Comparison of ENCODE assay signal across 15 cellular contexts in the genomic region with DNA sequence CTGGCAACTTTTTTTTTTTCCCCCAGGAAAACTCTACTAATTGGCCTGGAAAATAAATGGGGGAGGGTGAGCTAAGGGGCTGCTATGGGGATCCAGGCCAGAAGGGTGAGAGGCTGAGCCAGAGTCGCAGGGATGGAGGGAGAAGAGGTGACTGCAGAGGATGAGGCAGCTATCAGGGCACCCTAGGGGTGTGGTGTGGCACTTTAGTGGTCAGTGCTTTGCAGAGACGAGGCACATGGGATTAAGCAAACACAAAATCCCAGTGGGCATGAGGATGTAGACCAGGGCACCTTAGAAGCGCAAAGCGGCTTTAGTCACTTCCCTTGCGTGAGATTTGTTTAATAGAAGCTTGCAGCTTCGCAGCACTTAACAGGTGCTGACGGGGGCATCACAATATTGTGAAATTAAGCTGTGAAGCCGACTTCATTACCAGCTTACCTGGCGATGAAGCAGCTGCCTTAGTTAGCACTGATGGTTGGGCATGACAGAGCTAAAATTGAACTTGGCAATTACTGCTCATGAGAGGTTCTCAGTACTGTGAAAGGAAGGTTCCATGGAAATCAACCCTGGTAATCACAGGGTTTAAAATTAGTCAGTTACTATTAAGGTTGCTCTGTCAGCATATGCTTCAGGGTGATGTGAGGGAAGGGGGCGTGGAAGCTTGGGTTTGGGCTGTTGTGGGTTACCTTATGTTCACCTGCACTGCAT. TPM values are rescaled to one million over a fixed set of nuclear protein-coding genes. Genes with fewer than 3 reads are reported as not detected.
DNase-seq lines count a peak whose midpoint lies in the region; ATAC-seq and TF ChIP-seq lines count a peak whose summit lies in the region.
"Had no signal": no experiment of that assay in that cellular context is flagged by ENCODE, and none has a peak within 500 bp of the region (broad histone marks: within the 10 kb centered on the region; RNA-seq: fewer than 3 reads in every experiment).

No MANE protein-coding gene starts in this region.

- H3K4me3 Mint-ChIP-seq in natural killer cell treated with Interleukin-12 subunit alpha and Interleukin-12 subunit beta and Interleukin-15 and Interleukin-18, amount 100 ng/mL, for 72 hours = peak overlapping the region; percentile 46
- H3K4me3 Mint-ChIP-seq in natural killer cell = no peak overlapping the region
- H3K4me3 Mint-ChIP-seq: activated naive CD8-positive, alpha-beta T cell treated with anti-CD3 and anti-CD28 coated beads for 36 hours had no signal

- H3K27ac ChIP-seq in VCaP = peak overlapping the region; percentile 35; the same call in 1 of the 2 replicates
- H3K27ac ChIP-seq: vagina had no signal

- TF ChIP-seq CTCF in natural killer cell (IDR thresholded peaks at IDR 0.05) (no peak), VCaP (conservative IDR thresholded peaks at IDR 0.05) (no peak)

- H3K27ac Mint-ChIP-seq in natural killer cell treated with Interleukin-12 subunit alpha and Interleukin-12 subunit beta and Interleukin-15 and Interleukin-18, amount 100 ng/mL, for 72 hours = peak overlapping the region; percentile 44 to 66
- no peak overlapping the region for H3K27ac Mint-ChIP-seq in natural killer cell
- H3K27ac Mint-ChIP-seq: activated naive CD8-positive, alpha-beta T cell treated with anti-CD3 and anti-CD28 coated beads for 36 hours had no signal

- H3K9me3 Mint-ChIP-seq in natural killer cell treated with Interleukin-12 subunit alpha and Interleukin-12 subunit beta and Interleukin-15 and Interleukin-18, amount 100 ng/mL, for 72 hours = no peaks in the 10 kb centered on the region
- no peaks in the 10 kb centered on the region for H3K9me3 Mint-ChIP-seq in natural killer cell
- H3K9me3 Mint-ChIP-seq: activated naive CD8-positive, alpha-beta T cell treated with anti-CD3 and anti-CD28 coated beads for 36 hours had no signal

- intact Hi-C loops in natural killer cell (cut with micrococcal nuclease) (no loop called here), posterior cingulate gyrus (cut with DNase I) (no loop called here)

- no peak for ATAC-seq in natural killer cell treated with Interleukin-12 subunit alpha and Interleukin-12 subunit beta and Interleukin-15 and Interleukin-18, amount 100 ng/mL, for 72 hours
- ATAC-seq in natural killer cell = no peak
- ATAC-seq: K562, Right ventricle myocardium inferior had no signal

- H3K36me3 Mint-ChIP-seq in natural killer cell treated with Interleukin-12 subunit alpha and Interleukin-12 subunit beta and Interleukin-15 and Interleukin-18, amount 100 ng/mL, for 72 hours = no peaks in the 10 kb centered on the region
- H3K36me3 Mint-ChIP-seq in natural killer cell = no peaks in the 10 kb centered on the region
- H3K36me3 Mint-ChIP-seq: activated naive CD8-positive, alpha-beta T cell treated with anti-CD3 and anti-CD28 coated beads for 36 hours had no signal

- H3K4me1 Mint-ChIP-seq in natural killer cell treated with Interleukin-12 subunit alpha and Interleukin-12 subunit beta and Interleukin-15 and Interleukin-18, amount 100 ng/mL, for 72 hours (ENCODE audit: low read depth in 2 of 2) = peaks cover 41 to 57% of the 10 kb centered on the region in 2 donors
- peaks cover 39 to 61% of the 10 kb centered on the region in 2 donors for H3K4me1 Mint-ChIP-seq in natural killer cell

- DNase-seq in natural killer cell treated with Interleukin-12 subunit alpha and Interleukin-12 subunit beta and Interleukin-15 and Interleukin-18, amount 100 ng/mL, for 72 hours (ENCODE audit: low spot score) = no peak
- DNase-seq in natural killer cell (no peak), NCI-H1436 (lab: John Stamatoyannopoulos, UW) (peak; percentile 86), NCI-H1930 (lab: John Stamatoyannopoulos, UW) (no peak), ecto neural progenitor cell (ENCODE audit: low spot score) (no peak), posterior cingulate gyrus (no peak), 8988T (no peak)
- DNase-seq: activated CD8-positive, alpha-beta memory T cell treated with anti-CD3 and anti-CD28 coated beads, Interleukin-2, amount 50 U/mL, for 4 hours; activated naive CD8-positive, alpha-beta T cell treated with anti-CD3 and anti-CD28 coated beads for 36 hours; NCI-H2081 treated with DMSO at 0.1 percent for 48 hours; stimulated activated CD4-positive, alpha-beta T cell treated with anti-CD3 and anti-CD28 coated beads, Interleukin-4, amount 100 ng/mL, for 1 hour had no signal

- peaks cover 39 to 50% of the 10 kb centered on the region in 2 donors for H3K27me3 Mint-ChIP-seq in natural killer cell treated with Interleukin-12 subunit alpha and Interleukin-12 subunit beta and Interleukin-15 and Interleukin-18, amount 100 ng/mL, for 72 hours
- peaks cover 53 to 73% of the 10 kb centered on the region in 2 donors for H3K27me3 Mint-ChIP-seq in natural killer cell (ENCODE audit: low read depth in 2 of 2)

RNA-seq across cellular contexts. Expression of gene TOX2, which starts 26.0 kb away (rescaled TPM):
- total RNA-seq in natural killer cell treated with Interleukin-12 subunit alpha and Interleukin-12 subunit beta and Interleukin-15 and Interleukin-18, amount 100 ng/mL, for 72 hours = 1 to 10 TPM; 4.0 to 5.6 TPM
- total RNA-seq in natural killer cell = 1 to 10 TPM in 2 of 3 donors, under 1 TPM in 1; 0.93 to 1.8 (median 1.2) TPM
- total RNA-seq: K562 had no signal

Comparison
In these comparisons a context has a peak if more than half of its experiments do, and no peak if none do; other contexts are left out.
1. H3K27ac Mint-ChIP-seq: peak in natural killer cell treated with Interleukin-12 subunit alpha and Interleukin-12 subunit beta and Interleukin-15 and Interleukin-18, amount 100 ng/mL, for 72 hours (2 of 2); none in natural killer cell (0 of 2).